ENCODE assay signal across 1 cellular context in genomic region chr17:55200904-55201608, GRCh38.
TF ChIP-seq lines count a peak whose summit lies in the region.

No MANE protein-coding gene starts in this region.

TF ChIP-seq in GM23338, 12 proteins besides CTCF, POLR2A, EP300 and RAD21 (continued from another document):
- TF ChIP-seq, protein P1, sequence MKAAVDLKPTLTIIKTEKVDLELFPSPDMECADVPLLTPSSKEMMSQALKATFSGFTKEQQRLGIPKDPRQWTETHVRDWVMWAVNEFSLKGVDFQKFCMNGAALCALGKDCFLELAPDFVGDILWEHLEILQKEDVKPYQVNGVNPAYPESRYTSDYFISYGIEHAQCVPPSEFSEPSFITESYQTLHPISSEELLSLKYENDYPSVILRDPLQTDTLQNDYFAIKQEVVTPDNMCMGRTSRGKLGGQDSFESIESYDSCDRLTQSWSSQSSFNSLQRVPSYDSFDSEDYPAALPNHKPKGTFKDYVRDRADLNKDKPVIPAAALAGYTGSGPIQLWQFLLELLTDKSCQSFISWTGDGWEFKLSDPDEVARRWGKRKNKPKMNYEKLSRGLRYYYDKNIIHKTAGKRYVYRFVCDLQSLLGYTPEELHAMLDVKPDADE (IDR thresholded peaks at IDR 0.05) = no peak
- TF ChIP-seq REST (IDR thresholded peaks at IDR 0.05; ENCODE audit: unreplicated experiment) (no peak), NANOG (IDR thresholded peaks at IDR 0.05; ENCODE audit: borderline replicate concordance) (no peak), CREB1 (CRISPR knock-in tag; IDR thresholded peaks at IDR 0.05; ENCODE audit: low read depth) (no peak), JUNB (IDR thresholded peaks at IDR 0.05; ENCODE audit: unreplicated experiment) (no peak), ZNF331 (CRISPR knock-in tag; IDR thresholded peaks at IDR 0.05; ENCODE audit: low read depth) (no peak)
TF ChIP-seq in GM23338: peak in this region for 0.
